Comparison of ENCODE assay signal across 21 cellular contexts in genomic region chr15:68802373-68802772, GRCh38. TPM values are rescaled to one million over a fixed set of nuclear protein-coding genes. Genes with fewer than 3 reads are reported as not detected.
DNase-seq lines count a peak whose midpoint lies in the region; ATAC-seq and TF ChIP-seq lines count a peak whose summit lies in the region.
"Had no signal": no experiment of that assay in that cellular context is flagged by ENCODE, and none has a peak within 500 bp of the region (broad histone marks: within the 10 kb centered on the region; RNA-seq: fewer than 3 reads in every experiment).

No MANE protein-coding gene starts in this region.

- peaks cover 89% of the 10 kb centered on the region for H3K4me1 ChIP-seq in left ventricle myocardium inferior
- peaks cover 92% of the 10 kb centered on the region for H3K4me1 ChIP-seq in KMS-11 (ENCODE audit: low read depth, poor library complexity, severe bottlenecking)
- H3K4me1 ChIP-seq in endodermal cell (ENCODE audit: control insufficient read depth, insufficient read depth, low read length): peaks cover 7% of the 10 kb centered on the region
- H3K4me1 ChIP-seq: Caco-2 had no signal

- H3K27me3 Mint-ChIP-seq in endodermal cell (ENCODE audit: insufficient read depth): no peaks in the 10 kb centered on the region
- H3K27me3 Mint-ChIP-seq in stimulated activated memory B cell treated with anti-CD40 and anti-IgM and Interleukin-4, amounts not matched to agents 10 μg/mL and 1 μg/mL and 100 μg/mL, for 72 hours: no peaks in the 10 kb centered on the region

- H3K4me3 Mint-ChIP-seq in endodermal cell: no peak overlapping the region
- H3K4me3 Mint-ChIP-seq in stimulated activated memory B cell treated with anti-CD40 and anti-IgM and Interleukin-4, amounts not matched to agents 10 μg/mL and 1 μg/mL and 100 μg/mL, for 72 hours: no peak overlapping the region

- peaks cover 29% of the 10 kb centered on the region for H3K36me3 Mint-ChIP-seq in endodermal cell (ENCODE audit: low read depth)
- H3K36me3 Mint-ChIP-seq in stimulated activated memory B cell treated with anti-CD40 and anti-IgM and Interleukin-4, amounts not matched to agents 10 μg/mL and 1 μg/mL and 100 μg/mL, for 72 hours: peaks cover 32% of the 10 kb centered on the region

- 94 to 96% methylated on average over 3 to 8 of the region's 8 CpGs for WGBS in endodermal cell (ENCODE audit: insufficient coverage in 1 of 2, insufficient read length in 1 of 2), 2 experiments

- H3K27ac Mint-ChIP-seq in endodermal cell: no peak overlapping the region
- H3K27ac Mint-ChIP-seq in stimulated activated memory B cell treated with anti-CD40 and anti-IgM and Interleukin-4, amounts not matched to agents 10 μg/mL and 1 μg/mL and 100 μg/mL, for 72 hours: peak overlapping the region; percentile 71

- peaks cover 26% of the 10 kb centered on the region for H3K4me1 Mint-ChIP-seq in endodermal cell
- peaks cover 81% of the 10 kb centered on the region for H3K4me1 Mint-ChIP-seq in stimulated activated memory B cell treated with anti-CD40 and anti-IgM and Interleukin-4, amounts not matched to agents 10 μg/mL and 1 μg/mL and 100 μg/mL, for 72 hours

- H3K9me3 Mint-ChIP-seq in endodermal cell: no peaks in the 10 kb centered on the region
- H3K9me3 Mint-ChIP-seq in stimulated activated memory B cell treated with anti-CD40 and anti-IgM and Interleukin-4, amounts not matched to agents 10 μg/mL and 1 μg/mL and 100 μg/mL, for 72 hours: no peaks in the 10 kb centered on the region

- DNase-seq in left ventricle myocardium inferior (no peak), Right ventricle myocardium inferior (ENCODE audit: missing footprints) (no peak), endodermal cell (peak; percentile 8), GF-D8 (lab: John Stamatoyannopoulos, UW) (no peak), LoVo (ENCODE audit: low spot score) (no peak), NCI-H82 (lab: John Stamatoyannopoulos, UW) (no peak)
- DNase-seq: ACHN, Caco-2, DMS53, KBM-7, MG63, NCI-H1092 treated with DMSO at 0.1 percent for 48 hours, NCI-H1694 treated with DMSO at 0.1 percent for 48 hours, NCI-H345, NCI-H526 treated with DMSO at 0.1 percent for 48 hours, PC-3 had no signal

- H3K9ac ChIP-seq in KMS-11 (no peak overlapping the region), endodermal cell (ENCODE audit: extremely low read depth, low read length, poor library complexity, severe bottlenecking) (no peak overlapping the region)

- intact Hi-C loops in left ventricle myocardium inferior (cut with micrococcal nuclease) (no loop called here), Right ventricle myocardium inferior (cut with DNase I) (no loop called here)

- H3K79me2 ChIP-seq in KMS-11 (ENCODE audit: insufficient read depth, low read depth): peaks cover 100% of the 10 kb centered on the region

- H3K4me3 ChIP-seq in left ventricle myocardium inferior: no peak overlapping the region
- no peak overlapping the region for H3K4me3 ChIP-seq in KMS-11 (IDR thresholded peaks at IDR 0.05; ENCODE audit: insufficient read depth, low read depth, low read length)
- H3K4me3 ChIP-seq in endodermal cell (ENCODE audit: low read length): no peak overlapping the region
- H3K4me3 ChIP-seq: GM12878, MG63 had no signal

- no peak overlapping the region for H2AFZ ChIP-seq in KMS-11 (ENCODE audit: low read depth)

- no peak for TF ChIP-seq CTCF in left ventricle myocardium inferior (IDR thresholded peaks at IDR 0.05; ENCODE audit: borderline replicate concordance)
- TF ChIP-seq CTCF in KMS-11 (conservative IDR thresholded peaks at IDR 0.05; ENCODE audit: low read depth, low read length): no peak
- no peak for TF ChIP-seq CTCF in endodermal cell (conservative IDR thresholded peaks at IDR 0.05)

- peak overlapping the region; percentile 7 for H3K27ac ChIP-seq in left ventricle myocardium inferior (replicated peaks)
- H3K27ac ChIP-seq in KMS-11: peak overlapping the region; percentile 53; the same call in 1 of the 2 replicates
- no peak overlapping the region for H3K27ac ChIP-seq in endodermal cell (ENCODE audit: low read depth, low read length)

- no peaks in the 10 kb centered on the region for H3K27me3 ChIP-seq in left ventricle myocardium inferior (ENCODE audit: low read depth)
- no peaks in the 10 kb centered on the region for H3K27me3 ChIP-seq in KMS-11 (ENCODE audit: insufficient read depth, low read depth)
- H3K27me3 ChIP-seq in endodermal cell (ENCODE audit: control insufficient read depth, insufficient read depth, low read length, poor library complexity, severe bottlenecking): no peaks in the 10 kb centered on the region
- H3K27me3 ChIP-seq: MG63 had no signal

- ATAC-seq in Right ventricle myocardium inferior: no peak
- no peak for ATAC-seq in stimulated activated memory B cell treated with anti-CD40 and anti-IgM and Interleukin-4, amounts not matched to agents 10 μg/mL and 1 μg/mL and 100 μg/mL, for 72 hours
- ATAC-seq: GM12878, HCT116, PC-3, SK-N-SH treated with all-trans-retinoic acid at 6 μM for 48 hours had no signal

- H3K9me3 ChIP-seq in left ventricle myocardium inferior (replicated peaks) (no peaks in the 10 kb centered on the region), endodermal cell (ENCODE audit: control insufficient read depth, low read length) (no peaks in the 10 kb centered on the region)
- H3K9me3 ChIP-seq: Caco-2, MG63 had no signal

- H3K36me3 ChIP-seq in left ventricle myocardium inferior (no peaks in the 10 kb centered on the region), KMS-11 (ENCODE audit: insufficient read depth) (no peaks in the 10 kb centered on the region), endodermal cell (ENCODE audit: control insufficient read depth, insufficient read depth, low read length) (peaks cover 54% of the 10 kb centered on the region)

- H4K20me1 ChIP-seq in KMS-11 (ENCODE audit: insufficient read depth): peaks cover 57% of the 10 kb centered on the region

- H3K4me2 ChIP-seq in KMS-11: peak overlapping the region; percentile 55; the same call in 1 of the 2 replicates

RNA-seq across cellular contexts. Expression of gene ANP32A, which starts 18.3 kb away (rescaled TPM):
- 150 TPM for total RNA-seq in left ventricle myocardium inferior
- 134 TPM for total RNA-seq in Right ventricle myocardium inferior
- 100 to 1,000 TPM; 346 to 385 TPM for total RNA-seq in endodermal cell
- 302 TPM for polyA plus RNA-seq in endodermal cell (2013, experiment 1 of 2)
- polyA plus RNA-seq in endodermal cell (2013, experiment 2 of 2): 289 TPM
